In genomic region chr17:81895400-81895799, GRCh38 we compare ENCODE assay signal across 21 cellular contexts. TPM values are rescaled to one million over a fixed set of nuclear protein-coding genes. Genes with fewer than 3 reads are reported as not detected.
A peak's percentile ranks its signal among the peaks of the same experiment; 100 is the strongest.
DNase-seq lines count a peak whose midpoint lies in the region; ATAC-seq and TF ChIP-seq lines count a peak whose summit lies in the region.
"Had no signal": no experiment of that assay in that cellular context is flagged by ENCODE, and none has a peak within 500 bp of the region (broad histone marks: within the 10 kb centered on the region; RNA-seq: fewer than 3 reads in every experiment).

No MANE protein-coding gene starts in this region.

- H3K4ac ChIP-seq in neuronal stem cell (ENCODE audit: low read length) = no peak overlapping the region

- H3K4me1 Mint-ChIP-seq in nephron progenitor cell = peaks cover 2% of the 10 kb centered on the region

- peaks cover 54 to 65% of the 10 kb centered on the region in 2 experiments for H3K36me3 ChIP-seq in HEK293 (ENCODE audit: control insufficient read depth in 2 of 2, insufficient read depth in 1 of 2, low read length in 2 of 2)
- H3K36me3 ChIP-seq in neuronal stem cell (replicated peaks in 1 of 2; ENCODE audit: control insufficient read depth in 2 of 2, insufficient read depth in 2 of 2, low read length in 2 of 2) = peaks cover 42 to 72% of the 10 kb centered on the region in 2 donors
- H3K36me3 ChIP-seq in right lobe of liver = peaks cover 0 to 42% (median 10%) of the 10 kb centered on the region in 4 donors

- H3K4me3 ChIP-seq in HEK293 (ENCODE audit: low read depth, low read length) (no peak overlapping the region), neuronal stem cell (ENCODE audit: low read length in 2 of 2) (no peak overlapping the region), right lobe of liver (no peak overlapping the region)
- H3K4me3 ChIP-seq: BLaER1 had no signal

- POLR2A ChIA-PET in HEK293 (lab: Yijun Ruan, JAX) = interaction anchor here (1.3 kb wide), 1 partner anchor 18 kb away, joined by 3 read pairs; no protein-coding TSS in a partner anchor
- POLR2A ChIA-PET in RWPE1 (lab: Yijun Ruan, JAX; ENCODE audit: low non-redundant PET) = no interaction called here

- CTCF ChIA-PET in HEK293 (lab: Yijun Ruan, JAX) (interaction anchor here (0.7 kb wide), 1 partner anchor 170 kb away, joined by 3 read pairs; no protein-coding TSS in a partner anchor), RWPE1 (lab: Yijun Ruan, JAX) (no interaction called here)

- peaks cover 10% of the 10 kb centered on the region for H3K79me1 ChIP-seq in neuronal stem cell (ENCODE audit: low read depth, low read length)

- peak overlapping the region; percentile 60 for H3K9ac ChIP-seq in neuronal stem cell (ENCODE audit: low read depth, low read length, poor library complexity)
- H3K9ac ChIP-seq: BLaER1 had no signal

- no peak overlapping the region for H2AFZ ChIP-seq in neuronal stem cell (ENCODE audit: low read length)

- H2BK15ac ChIP-seq in neuronal stem cell (ENCODE audit: low read length) = no peak overlapping the region

- H2BK120ac ChIP-seq in neuronal stem cell (ENCODE audit: low read depth, low read length) = no peak overlapping the region

- no peak overlapping the region for H3K18ac ChIP-seq in neuronal stem cell (ENCODE audit: low read length)

- H3K23ac ChIP-seq in neuronal stem cell (ENCODE audit: low read depth, low read length, poor library complexity) = no peak overlapping the region

- H3K27me3 ChIP-seq in neuronal stem cell (ENCODE audit: control insufficient read depth in 3 of 3, insufficient read depth in 3 of 3, low read depth in 1 of 3, low read length in 3 of 3) (no peaks in the 10 kb centered on the region), right lobe of liver (no peaks in the 10 kb centered on the region)
- H3K27me3 ChIP-seq: BE2C had no signal

- H3K36me3 Mint-ChIP-seq in nephron progenitor cell (ENCODE audit: low read depth) = peaks cover 26% of the 10 kb centered on the region

- H3K4me3 Mint-ChIP-seq in nephron progenitor cell = no peak overlapping the region
- H3K4me3 Mint-ChIP-seq: CD14-positive monocyte had no signal

- TF ChIP-seq CTCF in HEK293 (tag by site-specific recombination; IDR thresholded peaks at IDR 0.05) (no peak), RWPE1 (conservative IDR thresholded peaks at IDR 0.05; ENCODE audit: low read depth) (no peak), nephron progenitor cell (IDR thresholded peaks at IDR 0.05) (no peak), right lobe of liver (IDR thresholded peaks at IDR 0.05) (no peak)

- no CpG with 5 or more reads among the region's 11 CpGs for WGBS in neuronal stem cell (ENCODE audit: extremely low coverage in 2 of 2, insufficient read length in 2 of 2, insufficient replicate concordance in 1 of 2), 2 donors
- 90% methylated on average over 5 of the region's 11 CpGs for WGBS in right lobe of liver (ENCODE audit: insufficient coverage, low coverage, low lambda C conversion rate, missing lambda C conversion rate)

- H4K91ac ChIP-seq in neuronal stem cell (ENCODE audit: low read depth, low read length, poor library complexity) = no peak overlapping the region

- intact Hi-C loops in right lobe of liver (cut with DNase I) = no loop called here

- H2BK5ac ChIP-seq in neuronal stem cell (ENCODE audit: low read length) = no peak overlapping the region

- TF ChIP-seq POLR2A in right lobe of liver (IDR thresholded peaks at IDR 0.05) = no peak

- no peak overlapping the region for H3K4me2 ChIP-seq in neuronal stem cell (ENCODE audit: insufficient read depth, low read length, poor library complexity, severe bottlenecking)
- H3K4me2 ChIP-seq: BLaER1 had no signal

- no peaks in the 10 kb centered on the region for H3K9me3 Mint-ChIP-seq in nephron progenitor cell
- H3K9me3 Mint-ChIP-seq: CD4-positive, CD25-positive, alpha-beta regulatory T cell had no signal

- no peak overlapping the region for H3K27ac ChIP-seq in HEK293 (ENCODE audit: extremely low read depth, low read depth, low read length)
- peak overlapping the region; percentile 92 for H3K27ac ChIP-seq in RWPE1
- no peak overlapping the region for H3K27ac ChIP-seq in neuronal stem cell (replicated peaks; ENCODE audit: low read length)
- no peak overlapping the region for H3K27ac ChIP-seq in right lobe of liver

- no peak overlapping the region for H2BK12ac ChIP-seq in neuronal stem cell (ENCODE audit: low read length)

- H2AK5ac ChIP-seq in neuronal stem cell (ENCODE audit: low read depth, low read length) = no peak overlapping the region

- no peak overlapping the region for H3K14ac ChIP-seq in neuronal stem cell (ENCODE audit: low read length)

- peak overlapping the region; percentile 57 for H3K27ac Mint-ChIP-seq in nephron progenitor cell
- H3K27ac Mint-ChIP-seq: CD14-positive monocyte had no signal

- 0 out of 2 replicates have a peak, but pooled peaks cover 4% of the 10 kb centered on the region for H3K4me1 ChIP-seq in HEK293 (ENCODE audit: control insufficient read depth, insufficient read depth, low read length)
- H3K4me1 ChIP-seq in neuronal stem cell (ENCODE audit: control insufficient read depth in 2 of 2, insufficient read depth in 1 of 2, low read depth in 1 of 2, low read length in 2 of 2) = peaks cover 3 to 6% of the 10 kb centered on the region in 2 donors
- H3K4me1 ChIP-seq in right lobe of liver = peaks cover 0 to 12% (median 2%) of the 10 kb centered on the region in 4 donors

- no peak overlapping the region for H4K8ac ChIP-seq in neuronal stem cell (ENCODE audit: low read depth, low read length)

- DNase-seq in RWPE1 (ENCODE audit: low spot score) = no peak
- DNase-seq in nephron progenitor cell = no peak
- no peak for DNase-seq in neuronal stem cell (ENCODE audit: low spot score)
- no peak for DNase-seq in right lobe of liver
- DNase-seq in DMS53 (lab: John Stamatoyannopoulos, UW) = no peak
- DNase-seq: 8988T; ACHN; BE2C; C1 segment of cervical spinal cord; CD4-positive, CD25-positive, alpha-beta regulatory T cell; CD8-positive, alpha-beta memory T cell; COR-L47; DMS 273 treated with DMSO at 0.1 percent for 48 hours; DMS153; DMS79 treated with DMSO at 0.1 percent for 48 hours; GF-D8 had no signal

- H3K9me3 ChIP-seq in HEK293 (ENCODE audit: control insufficient read depth, insufficient read depth, low read depth, low read length) (no peaks in the 10 kb centered on the region), neuronal stem cell (replicated peaks in 1 of 2; ENCODE audit: control insufficient read depth in 2 of 2, insufficient read depth in 1 of 2, low read depth in 1 of 2, low read length in 2 of 2) (no peaks in the 10 kb centered on the region), right lobe of liver (no peaks in the 10 kb centered on the region)
- H3K9me3 ChIP-seq: BE2C, BLaER1 had no signal

- H3K27me3 Mint-ChIP-seq in nephron progenitor cell (ENCODE audit: low read depth, poor library complexity) = peaks cover 5% of the 10 kb centered on the region
- H3K27me3 Mint-ChIP-seq: CD4-positive, alpha-beta memory T cell; CD4-positive, CD25-positive, alpha-beta regulatory T cell had no signal

- no peak for ATAC-seq in right lobe of liver
- no peak for ATAC-seq in GM19395 (IDR thresholded peaks at IDR 0.05; ENCODE audit: unreplicated experiment)

TF ChIP-seq in HEK293, 187 proteins besides CTCF, POLR2A, EP300 and RAD21:
- TF ChIP-seq MEIS1 (CRISPR knock-in tag; IDR thresholded peaks at IDR 0.05; ENCODE audit: borderline replicate concordance) (no peak), ZFHX2 (tag by site-specific recombination; conservative IDR thresholded peaks at IDR 0.05) (peak; percentile 87), EGR2 (tag by site-specific recombination; IDR thresholded peaks at IDR 0.05; ENCODE audit: low read depth) (peak; percentile 99)

RNA-seq across cellular contexts. Expression of gene ANAPC11, which starts 3.9 kb away (rescaled TPM):
- 316 TPM for polyA plus RNA-seq in neuronal stem cell (2013, experiment 1 of 2)
- polyA plus RNA-seq in neuronal stem cell (2013, experiment 2 of 2) = 330 TPM
- total RNA-seq in right lobe of liver = 100 to 1,000 TPM in 1 of 6 experiments, 10 to 100 TPM in 5; 54.3 to 101 (median 73.3) TPM

RNA-seq across cellular contexts. Expression of gene ALYREF, which starts 4.0 kb away (rescaled TPM):
- 76.8 TPM for polyA plus RNA-seq in neuronal stem cell (2013, experiment 1 of 2)
- polyA plus RNA-seq in neuronal stem cell (2013, experiment 2 of 2) = 74.5 TPM
- total RNA-seq in right lobe of liver = 10 to 100 TPM; 11.6 to 20.3 (median 18.8) TPM

RNA-seq across cellular contexts. Expression of gene NPB, which starts 6.6 kb away (rescaled TPM):
- polyA plus RNA-seq in neuronal stem cell (2013, experiment 1 of 2) = 2.0 TPM
- polyA plus RNA-seq in neuronal stem cell (2013, experiment 2 of 2) = 1.5 TPM
- 1 to 10 TPM in 2 of 6 experiments, under 1 TPM in 2, not detected in 2; 0.12 to 1.5 (median 0.87) TPM for total RNA-seq in right lobe of liver
- total RNA-seq: CD4-positive, CD25-positive, alpha-beta regulatory T cell had no signal
- polyA plus RNA-seq: CD4-positive, alpha-beta memory T cell; CD8-positive, alpha-beta memory T cell had no signal

RNA-seq across cellular contexts. Expression of gene PCYT2, which starts 15.8 kb away (rescaled TPM):
- polyA plus RNA-seq in neuronal stem cell (2013, experiment 1 of 2) = 16.8 TPM
- 15.9 TPM for polyA plus RNA-seq in neuronal stem cell (2013, experiment 2 of 2)
- 100 to 1,000 TPM in 1 of 6 experiments, 10 to 100 TPM in 5; 63.5 to 103 (median 89.3) TPM for total RNA-seq in right lobe of liver

RNA-seq across cellular contexts. Expression of gene SIRT7, which starts 22.6 kb away (rescaled TPM):
- 5.2 TPM for polyA plus RNA-seq in neuronal stem cell (2013, experiment 1 of 2)
- polyA plus RNA-seq in neuronal stem cell (2013, experiment 2 of 2) = 5.1 TPM
- 10 to 100 TPM in 4 of 6 experiments, 1 to 10 TPM in 2; 7.4 to 15.0 (median 12.2) TPM for total RNA-seq in right lobe of liver
